13 cellular contexts compared by ENCODE assay signal in genomic region chr1:54460346-54460745, GRCh38. TPM values are rescaled to one million over a fixed set of nuclear protein-coding genes. Genes with fewer than 3 reads are reported as not detected.
A peak's percentile ranks its signal among the peaks of the same experiment; 100 is the strongest.
DNase-seq lines count a peak whose midpoint lies in the region; ATAC-seq and TF ChIP-seq lines count a peak whose summit lies in the region.
"Had no signal": no experiment of that assay in that cellular context is flagged by ENCODE, and none has a peak within 500 bp of the region (broad histone marks: within the 10 kb centered on the region; RNA-seq: fewer than 3 reads in every experiment).

No MANE protein-coding gene starts in this region.

- 89% methylated on average over 2 of the region's 2 CpGs for WGBS in sigmoid colon, 2 donors

- H3K27ac ChIP-seq in coronary artery = no peak overlapping the region
- H3K27ac ChIP-seq in sigmoid colon = no peak overlapping the region
- H3K27ac ChIP-seq: suprapubic skin had no signal

- H3K27me3 Mint-ChIP-seq in activated naive CD4-positive, alpha-beta T cell treated with anti-CD3 and anti-CD28 coated beads, Interleukin-2, amount 10 ng/mL, durations not matched to agents 7 days and 5 days = peaks cover 16% of the 10 kb centered on the region
- peaks cover 5% of the 10 kb centered on the region for H3K27me3 Mint-ChIP-seq in activated CD4-positive, alpha-beta T cell treated with anti-CD3 and anti-CD28 coated beads, Interleukin-2, amount 10 ng/mL, durations not matched to agents 24 days and 14 days

- ATAC-seq in activated naive CD4-positive, alpha-beta T cell treated with anti-CD3 and anti-CD28 coated beads, Interleukin-2, amount 50 U/mL, for 72 hours = no peak
- no peak for ATAC-seq in HG03520 (IDR thresholded peaks at IDR 0.05; ENCODE audit: unreplicated experiment)
- no peak for ATAC-seq in HG03457 (IDR thresholded peaks at IDR 0.05; ENCODE audit: unreplicated experiment)

- H3K4me3 Mint-ChIP-seq in activated naive CD4-positive, alpha-beta T cell treated with anti-CD3 and anti-CD28 coated beads, Interleukin-2, amount 10 ng/mL, durations not matched to agents 7 days and 5 days = peak overlapping the region; percentile 10
- H3K4me3 Mint-ChIP-seq in activated CD4-positive, alpha-beta T cell treated with anti-CD3 and anti-CD28 coated beads, Interleukin-2, amount 10 ng/mL, durations not matched to agents 24 days and 14 days = no peak overlapping the region
- H3K4me3 Mint-ChIP-seq: activated B cell treated with CpG ODN at 0.5 μM for 24 hours, H9, IgD-negative memory B cell had no signal

- TF ChIP-seq EP300 in sigmoid colon (IDR thresholded peaks at IDR 0.05) = no peak

- H3K4me1 Mint-ChIP-seq in activated naive CD4-positive, alpha-beta T cell treated with anti-CD3 and anti-CD28 coated beads, Interleukin-2, amount 10 ng/mL, durations not matched to agents 7 days and 5 days = peaks cover 44% of the 10 kb centered on the region
- peaks cover 30% of the 10 kb centered on the region for H3K4me1 Mint-ChIP-seq in activated CD4-positive, alpha-beta T cell treated with anti-CD3 and anti-CD28 coated beads, Interleukin-2, amount 10 ng/mL, durations not matched to agents 24 days and 14 days
- H3K4me1 Mint-ChIP-seq: activated B cell treated with CpG ODN at 0.5 μM for 24 hours had no signal

- no peaks in the 10 kb centered on the region for H3K9me3 ChIP-seq in sigmoid colon
- H3K9me3 ChIP-seq: suprapubic skin had no signal

- H3K4me1 ChIP-seq in sigmoid colon = peaks cover 0 to 25% (median 17%) of the 10 kb centered on the region in 4 donors
- H3K4me1 ChIP-seq: suprapubic skin had no signal

- CTCF ChIA-PET in activated naive CD4-positive, alpha-beta T cell treated with anti-CD3 and anti-CD28 coated beads, Interleukin-2, amount 10 ng/mL, durations not matched to agents 7 days and 5 days (lab: Charles Lee) = no interaction called here

- H3K36me3 Mint-ChIP-seq in activated naive CD4-positive, alpha-beta T cell treated with anti-CD3 and anti-CD28 coated beads, Interleukin-2, amount 10 ng/mL, durations not matched to agents 7 days and 5 days = peaks cover 3% of the 10 kb centered on the region
- H3K36me3 Mint-ChIP-seq in activated naive CD4-positive, alpha-beta T cell treated with anti-CD3 and anti-CD28 coated beads, Interleukin-2, amount 50 U/mL, for 72 hours = no peaks in the 10 kb centered on the region
- no peaks in the 10 kb centered on the region for H3K36me3 Mint-ChIP-seq in activated CD4-positive, alpha-beta T cell treated with anti-CD3 and anti-CD28 coated beads, Interleukin-2, amount 10 ng/mL, durations not matched to agents 24 days and 14 days (ENCODE audit: low read depth)
- H3K36me3 Mint-ChIP-seq: IgD-negative memory B cell had no signal

- no peak for TF ChIP-seq CTCF in coronary artery (IDR thresholded peaks at IDR 0.05)
- TF ChIP-seq CTCF in sigmoid colon (IDR thresholded peaks at IDR 0.05) = no peak

- H3K27ac Mint-ChIP-seq in activated naive CD4-positive, alpha-beta T cell treated with anti-CD3 and anti-CD28 coated beads, Interleukin-2, amount 10 ng/mL, durations not matched to agents 7 days and 5 days = peak overlapping the region; percentile 87
- H3K27ac Mint-ChIP-seq in activated naive CD4-positive, alpha-beta T cell treated with anti-CD3 and anti-CD28 coated beads, Interleukin-2, amount 50 U/mL, for 72 hours = peak overlapping the region in 1 of 2 donors; percentile 21
- H3K27ac Mint-ChIP-seq in activated CD4-positive, alpha-beta T cell treated with anti-CD3 and anti-CD28 coated beads, Interleukin-2, amount 10 ng/mL, durations not matched to agents 24 days and 14 days = no peak overlapping the region
- H3K27ac Mint-ChIP-seq: activated B cell treated with CpG ODN at 0.5 μM for 24 hours, IgD-negative memory B cell had no signal

- H3K36me3 ChIP-seq in sigmoid colon = no peaks in the 10 kb centered on the region
- H3K36me3 ChIP-seq: suprapubic skin had no signal

- no peak for TF ChIP-seq POLR2A in sigmoid colon (IDR thresholded peaks at IDR 0.05)

- peak; percentile 80 for DNase-seq in activated naive CD4-positive, alpha-beta T cell treated with anti-CD3 and anti-CD28 coated beads, Interleukin-2, amount 10 ng/mL, durations not matched to agents 7 days and 5 days
- no peak for DNase-seq in activated naive CD4-positive, alpha-beta T cell treated with anti-CD3 and anti-CD28 coated beads, Interleukin-2, amount 50 U/mL, for 72 hours (ENCODE audit: low spot score in 2 of 2)
- peak; percentile 79 for DNase-seq in activated CD4-positive, alpha-beta T cell treated with anti-CD3 and anti-CD28 coated beads, Interleukin-2, amount 10 ng/mL, durations not matched to agents 24 days and 14 days
- DNase-seq in coronary artery (ENCODE audit: low spot score) (peak; percentile 45), sigmoid colon (peak; percentile 13), Ammon's horn (ENCODE audit: low spot score) (no peak)
- DNase-seq: activated B cell treated with CpG ODN at 0.5 μM for 24 hours, caudate nucleus, H9 had no signal

- peaks cover 7% of the 10 kb centered on the region for H3K9me3 Mint-ChIP-seq in activated naive CD4-positive, alpha-beta T cell treated with anti-CD3 and anti-CD28 coated beads, Interleukin-2, amount 10 ng/mL, durations not matched to agents 7 days and 5 days
- no peaks in the 10 kb centered on the region for H3K9me3 Mint-ChIP-seq in activated naive CD4-positive, alpha-beta T cell treated with anti-CD3 and anti-CD28 coated beads, Interleukin-2, amount 50 U/mL, for 72 hours
- H3K9me3 Mint-ChIP-seq in activated CD4-positive, alpha-beta T cell treated with anti-CD3 and anti-CD28 coated beads, Interleukin-2, amount 10 ng/mL, durations not matched to agents 24 days and 14 days = peaks cover 3% of the 10 kb centered on the region
- H3K9me3 Mint-ChIP-seq: activated B cell treated with CpG ODN at 0.5 μM for 24 hours, H9 had no signal

- no peaks in the 10 kb centered on the region for H3K27me3 ChIP-seq in sigmoid colon
- H3K27me3 ChIP-seq: suprapubic skin had no signal

- H3K4me3 ChIP-seq in coronary artery (no peak overlapping the region), sigmoid colon (no peak overlapping the region)
- H3K4me3 ChIP-seq: suprapubic skin had no signal

- intact Hi-C loops in activated CD4-positive, alpha-beta T cell treated with anti-CD3 and anti-CD28 coated beads, Interleukin-2, amount 10 ng/mL, durations not matched to agents 24 days and 14 days (cut with micrococcal nuclease) = no loop called here
- intact Hi-C loops in sigmoid colon (cut with DNase I) = loop anchor here (5.0 kb wide), 1 partner anchor 38 kb away; no protein-coding TSS in a partner anchor

RNA-seq across cellular contexts. Expression of gene SSBP3, which starts 54.2 kb away (rescaled TPM):
- 10 to 100 TPM; 66.1 to 80.4 TPM for total RNA-seq in activated naive CD4-positive, alpha-beta T cell treated with anti-CD3 and anti-CD28 coated beads, Interleukin-2, amount 50 U/mL, for 72 hours
- 84.1 and 87.9 TPM in 2 replicates for total RNA-seq in activated CD4-positive, alpha-beta T cell treated with anti-CD3 and anti-CD28 coated beads, Interleukin-2, amount 10 ng/mL, durations not matched to agents 24 days and 14 days
- 10 to 100 TPM; 27.4 to 38.5 (median 34.8) TPM for total RNA-seq in sigmoid colon
- 10 to 100 TPM; 40.1 to 62.5 (median 41.8) TPM for polyA plus RNA-seq in sigmoid colon

Comparison
In these comparisons a context has a peak if more than half of its experiments do, and no peak if none do; other contexts are left out.
1. DNase-seq: peak in activated naive CD4-positive, alpha-beta T cell treated with anti-CD3 and anti-CD28 coated beads, Interleukin-2, amount 10 ng/mL, durations not matched to agents 7 days and 5 days (single experiment), activated CD4-positive, alpha-beta T cell treated with anti-CD3 and anti-CD28 coated beads, Interleukin-2, amount 10 ng/mL, durations not matched to agents 24 days and 14 days (single experiment), coronary artery (single experiment) and sigmoid colon (single experiment); none in activated naive CD4-positive, alpha-beta T cell treated with anti-CD3 and anti-CD28 coated beads, Interleukin-2, amount 50 U/mL, for 72 hours (0 of 2) and Ammon's horn (single experiment).